Comparison of ENCODE assay signal across 1 cellular context in the genomic region with DNA sequence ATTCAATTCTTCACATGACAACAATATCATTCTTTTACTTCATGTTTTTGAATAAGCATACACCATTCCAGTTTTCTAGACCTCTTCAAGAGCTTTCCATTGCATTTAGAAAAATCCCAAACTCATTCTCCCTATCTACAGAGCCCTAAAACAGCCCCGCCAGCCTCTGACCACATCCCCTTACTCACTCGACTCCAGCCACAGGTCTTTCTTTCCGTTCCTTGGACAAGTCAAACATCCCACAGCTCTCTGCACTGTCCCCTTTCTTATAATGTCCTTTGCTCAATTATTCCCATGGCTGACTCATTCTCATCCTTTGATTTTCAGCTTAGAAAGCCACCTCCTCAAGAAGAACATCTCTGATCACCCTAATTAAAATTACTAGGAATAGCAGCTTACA.
TF ChIP-seq lines count a peak whose summit lies in the region.

No MANE protein-coding gene starts in this region.

TF ChIP-seq in GM23338, 12 proteins besides CTCF, POLR2A, EP300 and RAD21 (continued from another document):
- TF ChIP-seq, protein P1, sequence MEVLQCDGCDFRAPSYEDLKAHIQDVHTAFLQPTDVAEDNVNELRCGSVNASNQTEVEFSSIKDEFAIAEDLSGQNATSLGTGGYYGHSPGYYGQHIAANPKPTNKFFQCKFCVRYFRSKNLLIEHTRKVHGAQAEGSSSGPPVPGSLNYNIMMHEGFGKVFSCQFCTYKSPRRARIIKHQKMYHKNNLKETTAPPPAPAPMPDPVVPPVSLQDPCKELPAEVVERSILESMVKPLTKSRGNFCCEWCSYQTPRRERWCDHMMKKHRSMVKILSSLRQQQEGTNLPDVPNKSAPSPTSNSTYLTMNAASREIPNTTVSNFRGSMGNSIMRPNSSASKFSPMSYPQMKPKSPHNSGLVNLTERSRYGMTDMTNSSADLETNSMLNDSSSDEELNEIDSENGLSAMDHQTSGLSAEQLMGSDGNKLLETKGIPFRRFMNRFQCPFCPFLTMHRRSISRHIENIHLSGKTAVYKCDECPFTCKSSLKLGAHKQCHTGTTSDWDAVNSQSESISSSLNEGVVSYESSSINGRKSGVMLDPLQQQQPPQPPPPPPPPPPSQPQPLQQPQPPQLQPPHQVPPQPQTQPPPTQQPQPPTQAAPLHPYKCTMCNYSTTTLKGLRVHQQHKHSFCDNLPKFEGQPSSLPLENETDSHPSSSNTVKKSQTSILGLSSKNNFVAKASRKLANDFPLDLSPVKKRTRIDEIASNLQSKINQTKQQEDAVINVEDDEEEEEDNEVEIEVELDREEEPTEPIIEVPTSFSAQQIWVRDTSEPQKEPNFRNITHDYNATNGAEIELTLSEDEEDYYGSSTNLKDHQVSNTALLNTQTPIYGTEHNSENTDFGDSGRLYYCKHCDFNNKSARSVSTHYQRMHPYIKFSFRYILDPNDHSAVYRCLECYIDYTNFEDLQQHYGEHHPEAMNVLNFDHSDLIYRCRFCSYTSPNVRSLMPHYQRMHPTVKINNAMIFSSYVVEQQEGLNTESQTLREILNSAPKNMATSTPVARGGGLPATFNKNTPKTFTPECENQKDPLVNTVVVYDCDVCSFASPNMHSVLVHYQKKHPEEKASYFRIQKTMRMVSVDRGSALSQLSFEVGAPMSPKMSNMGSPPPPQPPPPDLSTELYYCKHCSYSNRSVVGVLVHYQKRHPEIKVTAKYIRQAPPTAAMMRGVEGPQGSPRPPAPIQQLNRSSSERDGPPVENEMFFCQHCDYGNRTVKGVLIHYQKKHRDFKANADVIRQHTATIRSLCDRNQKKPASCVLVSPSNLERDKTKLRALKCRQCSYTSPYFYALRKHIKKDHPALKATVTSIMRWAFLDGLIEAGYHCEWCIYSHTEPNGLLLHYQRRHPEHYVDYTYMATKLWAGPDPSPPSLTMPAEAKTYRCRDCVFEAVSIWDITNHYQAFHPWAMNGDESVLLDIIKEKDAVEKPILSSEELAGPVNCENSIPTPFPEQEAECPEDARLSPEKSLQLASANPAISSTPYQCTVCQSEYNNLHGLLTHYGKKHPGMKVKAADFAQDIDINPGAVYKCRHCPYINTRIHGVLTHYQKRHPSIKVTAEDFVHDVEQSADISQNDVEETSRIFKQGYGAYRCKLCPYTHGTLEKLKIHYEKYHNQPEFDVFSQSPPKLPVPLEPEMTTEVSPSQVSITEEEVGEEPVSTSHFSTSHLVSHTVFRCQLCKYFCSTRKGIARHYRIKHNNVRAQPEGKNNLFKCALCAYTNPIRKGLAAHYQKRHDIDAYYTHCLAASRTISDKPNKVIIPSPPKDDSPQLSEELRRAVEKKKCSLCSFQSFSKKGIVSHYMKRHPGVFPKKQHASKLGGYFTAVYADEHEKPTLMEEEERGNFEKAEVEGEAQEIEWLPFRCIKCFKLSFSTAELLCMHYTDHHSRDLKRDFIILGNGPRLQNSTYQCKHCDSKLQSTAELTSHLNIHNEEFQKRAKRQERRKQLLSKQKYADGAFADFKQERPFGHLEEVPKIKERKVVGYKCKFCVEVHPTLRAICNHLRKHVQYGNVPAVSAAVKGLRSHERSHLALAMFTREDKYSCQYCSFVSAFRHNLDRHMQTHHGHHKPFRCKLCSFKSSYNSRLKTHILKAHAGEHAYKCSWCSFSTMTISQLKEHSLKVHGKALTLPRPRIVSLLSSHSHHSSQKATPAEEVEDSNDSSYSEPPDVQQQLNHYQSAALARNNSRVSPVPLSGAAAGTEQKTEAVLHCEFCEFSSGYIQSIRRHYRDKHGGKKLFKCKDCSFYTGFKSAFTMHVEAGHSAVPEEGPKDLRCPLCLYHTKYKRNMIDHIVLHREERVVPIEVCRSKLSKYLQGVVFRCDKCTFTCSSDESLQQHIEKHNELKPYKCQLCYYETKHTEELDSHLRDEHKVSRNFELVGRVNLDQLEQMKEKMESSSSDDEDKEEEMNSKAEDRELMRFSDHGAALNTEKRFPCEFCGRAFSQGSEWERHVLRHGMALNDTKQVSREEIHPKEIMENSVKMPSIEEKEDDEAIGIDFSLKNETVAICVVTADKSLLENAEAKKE (CRISPR knock-in tag; IDR thresholded peaks at IDR 0.05) = no peak
- TF ChIP-seq EZH2 (IDR thresholded peaks at IDR 0.05; ENCODE audit: low read depth, unreplicated experiment) = no peak
- TF ChIP-seq EZH2phosphoT487 (IDR thresholded peaks at IDR 0.05; ENCODE audit: unreplicated experiment) = no peak
- no peak for TF ChIP-seq NANOG (IDR thresholded peaks at IDR 0.05; ENCODE audit: borderline replicate concordance)
- TF ChIP-seq ZNF114 (CRISPR knock-in tag; IDR thresholded peaks at IDR 0.05) = no peak
- TF ChIP-seq, protein P2, sequence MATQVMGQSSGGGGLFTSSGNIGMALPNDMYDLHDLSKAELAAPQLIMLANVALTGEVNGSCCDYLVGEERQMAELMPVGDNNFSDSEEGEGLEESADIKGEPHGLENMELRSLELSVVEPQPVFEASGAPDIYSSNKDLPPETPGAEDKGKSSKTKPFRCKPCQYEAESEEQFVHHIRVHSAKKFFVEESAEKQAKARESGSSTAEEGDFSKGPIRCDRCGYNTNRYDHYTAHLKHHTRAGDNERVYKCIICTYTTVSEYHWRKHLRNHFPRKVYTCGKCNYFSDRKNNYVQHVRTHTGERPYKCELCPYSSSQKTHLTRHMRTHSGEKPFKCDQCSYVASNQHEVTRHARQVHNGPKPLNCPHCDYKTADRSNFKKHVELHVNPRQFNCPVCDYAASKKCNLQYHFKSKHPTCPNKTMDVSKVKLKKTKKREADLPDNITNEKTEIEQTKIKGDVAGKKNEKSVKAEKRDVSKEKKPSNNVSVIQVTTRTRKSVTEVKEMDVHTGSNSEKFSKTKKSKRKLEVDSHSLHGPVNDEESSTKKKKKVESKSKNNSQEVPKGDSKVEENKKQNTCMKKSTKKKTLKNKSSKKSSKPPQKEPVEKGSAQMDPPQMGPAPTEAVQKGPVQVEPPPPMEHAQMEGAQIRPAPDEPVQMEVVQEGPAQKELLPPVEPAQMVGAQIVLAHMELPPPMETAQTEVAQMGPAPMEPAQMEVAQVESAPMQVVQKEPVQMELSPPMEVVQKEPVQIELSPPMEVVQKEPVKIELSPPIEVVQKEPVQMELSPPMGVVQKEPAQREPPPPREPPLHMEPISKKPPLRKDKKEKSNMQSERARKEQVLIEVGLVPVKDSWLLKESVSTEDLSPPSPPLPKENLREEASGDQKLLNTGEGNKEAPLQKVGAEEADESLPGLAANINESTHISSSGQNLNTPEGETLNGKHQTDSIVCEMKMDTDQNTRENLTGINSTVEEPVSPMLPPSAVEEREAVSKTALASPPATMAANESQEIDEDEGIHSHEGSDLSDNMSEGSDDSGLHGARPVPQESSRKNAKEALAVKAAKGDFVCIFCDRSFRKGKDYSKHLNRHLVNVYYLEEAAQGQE (IDR thresholded peaks at IDR 0.05; ENCODE audit: unreplicated experiment) = no peak
